ENCODE assay signal across 19 cellular contexts in the genomic region with DNA sequence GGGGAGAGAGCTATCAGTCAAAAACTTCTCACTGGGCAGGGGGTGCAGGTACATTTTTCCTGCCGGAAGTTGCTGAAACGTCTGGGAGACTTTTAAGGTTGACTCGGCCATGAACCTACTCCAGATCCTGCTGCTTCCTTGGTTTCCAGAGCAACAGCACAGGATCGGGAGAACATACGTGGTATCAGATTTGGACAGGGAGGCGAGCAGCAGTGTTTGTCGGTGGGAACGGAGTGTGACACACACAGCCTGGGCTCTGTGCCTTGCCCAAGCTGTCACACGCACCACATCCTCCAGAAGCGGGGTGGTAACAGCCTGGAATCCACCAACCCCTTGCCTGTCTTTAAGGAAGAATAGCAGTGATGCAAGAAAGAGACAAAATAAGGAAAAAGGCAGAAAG.
A peak's percentile ranks its signal among the peaks of the same experiment; 100 is the strongest.
DNase-seq lines count a peak whose midpoint lies in the region; ATAC-seq and TF ChIP-seq lines count a peak whose summit lies in the region.
"Had no signal": no experiment of that assay in that cellular context is flagged by ENCODE, and none has a peak within 500 bp of the region (broad histone marks: within the 10 kb centered on the region; RNA-seq: fewer than 3 reads in every experiment).

No MANE protein-coding gene starts in this region.

- H3K9me3 ChIP-seq in right cardiac atrium (ENCODE audit: control insufficient read depth, low read length): no peaks in the 10 kb centered on the region
- H3K9me3 ChIP-seq in testis: no peaks in the 10 kb centered on the region

- no peak overlapping the region for H3K4me3 ChIP-seq in dorsolateral prefrontal cortex
- no peak overlapping the region for H3K4me3 ChIP-seq in right cardiac atrium (ENCODE audit: low read length)
- H3K4me3 ChIP-seq in testis: no peak overlapping the region
- H3K4me3 ChIP-seq: GM23248 had no signal

- H3K36me3 ChIP-seq in testis (ENCODE audit: low read depth, missing control alignments): no peaks in the 10 kb centered on the region

- no peak for TF ChIP-seq POLR2A in testis (IDR thresholded peaks at IDR 0.05)

- DNase-seq in AG20443 (ENCODE audit: low spot score): peak; percentile 75
- peak in 8 of 10 donors; percentile 40 to 83 (median 67) for DNase-seq in dorsolateral prefrontal cortex
- peak; percentile 64 to 84 (median 76) for DNase-seq in right cardiac atrium
- peak; percentile 16 for DNase-seq in testis
- no peak for DNase-seq in kidney tubule cell (ENCODE audit: low spot score)
- no peak for DNase-seq in NCI-H128 (lab: John Stamatoyannopoulos, UW; ENCODE audit: unreplicated experiment)
- DNase-seq: CD8-positive, alpha-beta T cell; DND-41; GDM1; GM23248; KG1; NCI-H1048; NCI-H1694; NCI-H2107; NCI-H345; NCI-H69; PC-3 had no signal

- H3K4me1 ChIP-seq in right cardiac atrium (ENCODE audit: control insufficient read depth, insufficient read depth, low read length) (no peaks in the 10 kb centered on the region), testis (no peaks in the 10 kb centered on the region)

- 36% methylated on average over 10 of the region's 10 CpGs for WGBS in right cardiac atrium
- 18 to 35% methylated on average over 8 to 10 of the region's 10 CpGs for WGBS in testis, 2 donors

- ATAC-seq in right cardiac atrium: peak; percentile 92
- no peak for ATAC-seq in HG02571 (IDR thresholded peaks at IDR 0.05; ENCODE audit: unreplicated experiment)
- ATAC-seq: CD8-positive, alpha-beta T cell; HCT116; PC-3 had no signal

- intact Hi-C loops in dorsolateral prefrontal cortex (cut with DNase I): loop anchor here in 1 of 2 donors (5.0 kb wide), 1 partner anchor 48 kb away; no protein-coding TSS in a partner anchor
- intact Hi-C loops in right cardiac atrium (cut with DNase I): no loop called here
- intact Hi-C loops in testis (cut with DNase I; ENCODE audit: low total_unique reads): no loop called here

- TF ChIP-seq CTCF in dorsolateral prefrontal cortex (IDR thresholded peaks at IDR 0.05 in 54 of 56, conservative IDR thresholded peaks at IDR 0.05 in 2 of 56; ENCODE audit: low read depth in 1 of 56, partially characterized antibody in 56 of 56): no peak
- no peak for TF ChIP-seq CTCF in testis (IDR thresholded peaks at IDR 0.05)

- H3K27ac ChIP-seq in dorsolateral prefrontal cortex (peak overlapping the region in 12 of 59 donors; percentile 18 to 82 (median 40)), right cardiac atrium (ENCODE audit: low read length) (no peak overlapping the region), testis (no peak overlapping the region)
- H3K27ac ChIP-seq: GM23248 had no signal

- no peaks in the 10 kb centered on the region for H3K27me3 ChIP-seq in dorsolateral prefrontal cortex
- no peaks in the 10 kb centered on the region for H3K27me3 ChIP-seq in right cardiac atrium (ENCODE audit: control insufficient read depth, insufficient read depth)
- no peaks in the 10 kb centered on the region for H3K27me3 ChIP-seq in testis

Comparison
In these comparisons a context has a peak if more than half of its experiments do, and no peak if none do; other contexts are left out.
1. DNase-seq: peak in AG20443 (single experiment), dorsolateral prefrontal cortex (8 of 10), right cardiac atrium (3 of 3) and testis (single experiment); none in kidney tubule cell (single experiment) and NCI-H128 (single experiment).